In genomic region chr10:43227911-43228782, GRCh38 we compare ENCODE assay signal across 10 cellular contexts. TPM values are rescaled to one million over a fixed set of nuclear protein-coding genes. Genes with fewer than 3 reads are reported as not detected.
DNase-seq lines count a peak whose midpoint lies in the region; ATAC-seq, FAIRE-seq and TF ChIP-seq lines count a peak whose summit lies in the region.
"Had no signal": no experiment of that assay in that cellular context is flagged by ENCODE, and none has a peak within 500 bp of the region (broad histone marks: within the 10 kb centered on the region; RNA-seq: fewer than 3 reads in every experiment).

No MANE protein-coding gene starts in this region.

- peak overlapping the region; percentile 74 to 89 (median 84) for H3K4me3 Mint-ChIP-seq in CD4-positive, alpha-beta memory T cell
- peak overlapping the region; percentile 68 for H3K4me3 Mint-ChIP-seq in T-helper 2 cell treated with Interferon-gamma antibody and Interleukin-4, amounts not matched to agents 5 μg/mL and 100 μg/mL, for 36 hours
- H3K4me3 Mint-ChIP-seq in endothelial cell (ENCODE audit: unreplicated experiment): no peak overlapping the region

- H3K36me3 Mint-ChIP-seq in CD4-positive, alpha-beta memory T cell: no peaks in the 10 kb centered on the region
- no peaks in the 10 kb centered on the region for H3K36me3 Mint-ChIP-seq in T-helper 2 cell treated with Interferon-gamma antibody and Interleukin-4, amounts not matched to agents 5 μg/mL and 100 μg/mL, for 36 hours (ENCODE audit: low read depth)
- no peaks in the 10 kb centered on the region for H3K36me3 Mint-ChIP-seq in endothelial cell (ENCODE audit: low read depth, unreplicated experiment)

- H3K4me2 ChIP-seq in OCI-LY7 (ENCODE audit: low read length): no peak overlapping the region

- no peaks in the 10 kb centered on the region for H3K36me3 ChIP-seq in CD4-positive, alpha-beta memory T cell (ENCODE audit: insufficient read depth, low read length)
- H3K36me3 ChIP-seq in pancreas (no peaks in the 10 kb centered on the region), OCI-LY7 (ENCODE audit: insufficient read depth, low read length) (no peaks in the 10 kb centered on the region)

- ATAC-seq in pancreas (no peak), GM21367 (IDR thresholded peaks at IDR 0.05; ENCODE audit: unreplicated experiment) (no peak), HG02970 (IDR thresholded peaks at IDR 0.05; ENCODE audit: low FRiP score, unreplicated experiment) (no peak)

- H3K79me2 ChIP-seq in OCI-LY7 (ENCODE audit: insufficient read depth, low read depth, low read length): no peaks in the 10 kb centered on the region

- H2AFZ ChIP-seq in OCI-LY7 (ENCODE audit: low read length): no peak overlapping the region

- intact Hi-C loops in CD4-positive, alpha-beta memory T cell (cut with micrococcal nuclease): no loop called here
- intact Hi-C loops in pancreas (cut with DNase I): no loop called here
- intact Hi-C loops in OCI-LY7 (cut with micrococcal nuclease; ENCODE audit: unreplicated experiment): no loop called here

- H3K27me3 ChIP-seq in CD4-positive, alpha-beta memory T cell (ENCODE audit: insufficient read depth, low read length): no peaks in the 10 kb centered on the region
- H3K27me3 ChIP-seq in pancreas: peaks cover 0 to 6% (median 2%) of the 10 kb centered on the region in 4 donors

- peak overlapping the region in 1 of 7 donors; percentile 36 for H3K27ac Mint-ChIP-seq in CD4-positive, alpha-beta memory T cell
- no peak overlapping the region for H3K27ac Mint-ChIP-seq in T-helper 2 cell treated with Interferon-gamma antibody and Interleukin-4, amounts not matched to agents 5 μg/mL and 100 μg/mL, for 36 hours
- no peak overlapping the region for H3K27ac Mint-ChIP-seq in endothelial cell (ENCODE audit: unreplicated experiment)

- BruUV-seq in OCI-LY7 (replicated peaks; lab: Mats Ljungman, UMichigan): no TSS peak

- no peak for DNase-seq in CD4-positive, alpha-beta memory T cell
- no peak for DNase-seq in T-helper 2 cell treated with Interferon-gamma antibody and Interleukin-4, amounts not matched to agents 5 μg/mL and 100 μg/mL, for 36 hours (ENCODE audit: low spot score)
- DNase-seq in endothelial cell (ENCODE audit: low spot score) (peak; percentile 2), pancreas (peak in 4 of 6 donors; percentile 5 to 59 (median 25)), OCI-LY7 (ENCODE audit: low spot score) (no peak), NCI-H748 treated with DMSO at 0.1 percent for 48 hours (lab: John Stamatoyannopoulos, UW) (no peak)
- DNase-seq: activated CD4-positive, CD25-positive, alpha-beta regulatory T cell; OCI-M1 had no signal

- TF ChIP-seq CTCF in endothelial cell (IDR thresholded peaks at IDR 0.05; ENCODE audit: unreplicated experiment): no peak
- no peak for TF ChIP-seq CTCF in pancreas (IDR thresholded peaks at IDR 0.05)
- TF ChIP-seq CTCF in OCI-LY7 (conservative IDR thresholded peaks at IDR 0.05; ENCODE audit: low read length): no peak

- CTCF ChIA-PET in CD4-positive, alpha-beta memory T cell (lab: Charles Lee; ENCODE audit: partially characterized antibody): no interaction called here
- CTCF ChIA-PET in OCI-LY7 (lab: Charles Lee; ENCODE audit: unreplicated experiment): no interaction called here

- no peaks in the 10 kb centered on the region for H3K9me3 ChIP-seq in CD4-positive, alpha-beta memory T cell (ENCODE audit: control insufficient read depth in 1 of 2, low read length in 2 of 2)
- H3K9me3 ChIP-seq in pancreas (no peaks in the 10 kb centered on the region), OCI-LY7 (ENCODE audit: low read length) (no peaks in the 10 kb centered on the region)

- H3K27ac ChIP-seq in CD4-positive, alpha-beta memory T cell (ENCODE audit: low read depth, low read length): no peak overlapping the region
- no peak overlapping the region for H3K27ac ChIP-seq in pancreas
- no peak overlapping the region for H3K27ac ChIP-seq in OCI-LY7 (ENCODE audit: low read depth, low read length, poor library complexity, severe bottlenecking)

- no peak for FAIRE-seq in pancreas (lab: Jason Lieb, UNC)

- POLR2A ChIA-PET in CD4-positive, alpha-beta memory T cell (lab: Charles Lee; ENCODE audit: partially characterized antibody): interaction anchor here (1.1 kb wide), 1 partner anchor 60 kb away, joined by 3 read pairs; no protein-coding TSS in a partner anchor
- POLR2A ChIA-PET in OCI-LY7 (lab: Charles Lee): no interaction called here

- no peaks in the 10 kb centered on the region for H3K9me2 ChIP-seq in OCI-LY7 (ENCODE audit: insufficient read depth, low read length)

- 64 to 68% methylated on average over 14 of the region's 14 CpGs for WGBS in pancreas, 2 donors

- H3K9me3 Mint-ChIP-seq in CD4-positive, alpha-beta memory T cell: no peaks in the 10 kb centered on the region
- H3K9me3 Mint-ChIP-seq in T-helper 2 cell treated with Interferon-gamma antibody and Interleukin-4, amounts not matched to agents 5 μg/mL and 100 μg/mL, for 36 hours: no peaks in the 10 kb centered on the region
- no peaks in the 10 kb centered on the region for H3K9me3 Mint-ChIP-seq in endothelial cell (ENCODE audit: unreplicated experiment)

- peaks cover 52% of the 10 kb centered on the region for H3K4me1 ChIP-seq in CD4-positive, alpha-beta memory T cell (ENCODE audit: insufficient read depth, low read length)
- no peaks in the 10 kb centered on the region for H3K4me1 ChIP-seq in pancreas
- peaks cover 18% of the 10 kb centered on the region for H3K4me1 ChIP-seq in OCI-LY7 (ENCODE audit: insufficient read depth, low read length, poor library complexity, severe bottlenecking)

- H3K4me3 ChIP-seq in CD4-positive, alpha-beta memory T cell (ENCODE audit: low read length in 2 of 2): peak overlapping the region in 1 of 2 donors; percentile 44
- H3K4me3 ChIP-seq in pancreas: no peak overlapping the region
- no peak overlapping the region for H3K4me3 ChIP-seq in OCI-LY7 (ENCODE audit: low read depth, low read length, poor library complexity, severe bottlenecking)

- H3K4me1 Mint-ChIP-seq in CD4-positive, alpha-beta memory T cell: peaks cover 24 to 61% (median 35%) of the 10 kb centered on the region in 4 donors
- peaks cover 15% of the 10 kb centered on the region for H3K4me1 Mint-ChIP-seq in T-helper 2 cell treated with Interferon-gamma antibody and Interleukin-4, amounts not matched to agents 5 μg/mL and 100 μg/mL, for 36 hours (ENCODE audit: low read depth)
- H3K4me1 Mint-ChIP-seq in endothelial cell (ENCODE audit: unreplicated experiment): peaks cover 3% of the 10 kb centered on the region

- no peaks in the 10 kb centered on the region for H4K20me1 ChIP-seq in OCI-LY7 (ENCODE audit: insufficient read depth, low read length)

- peaks cover 2% of the 10 kb centered on the region in 2 donors for H3K27me3 Mint-ChIP-seq in CD4-positive, alpha-beta memory T cell
- peaks cover 50% of the 10 kb centered on the region for H3K27me3 Mint-ChIP-seq in T-helper 2 cell treated with Interferon-gamma antibody and Interleukin-4, amounts not matched to agents 5 μg/mL and 100 μg/mL, for 36 hours (ENCODE audit: low read depth)
- peaks cover 24% of the 10 kb centered on the region for H3K27me3 Mint-ChIP-seq in endothelial cell (ENCODE audit: unreplicated experiment)

RNA-seq across cellular contexts. Expression of gene RASGEF1A, which starts 38.7 kb away (rescaled TPM):
- 1 to 10 TPM; 6.5 to 7.4 TPM for total RNA-seq in CD4-positive, alpha-beta memory T cell
- polyA plus RNA-seq in CD4-positive, alpha-beta memory T cell: 1 to 10 TPM; 1.3 to 3.4 TPM
- total RNA-seq in endothelial cell (ENCODE audit: unreplicated experiment): 1.3 TPM
- total RNA-seq in pancreas: 1 to 10 TPM; 1.4 to 5.1 (median 3.1) TPM
- polyA plus RNA-seq in pancreas: 1 to 10 TPM; 1.4 to 5.2 TPM
- total RNA-seq in OCI-LY7 (2014; rRNA removed; shearing (Covaris generic)): 0.06 and 0.36 TPM in 2 replicates
- 0.35 and 0.55 TPM in 2 replicates for total RNA-seq in OCI-LY7 (2022)

Comparison
In these comparisons a context has a peak if more than half of its experiments do, and no peak if none do; other contexts are left out.
1. DNase-seq: peak in endothelial cell (single experiment) and pancreas (4 of 6); none in CD4-positive, alpha-beta memory T cell (0 of 5), T-helper 2 cell treated with Interferon-gamma antibody and Interleukin-4, amounts not matched to agents 5 μg/mL and 100 μg/mL, for 36 hours (single experiment), OCI-LY7 (single experiment) and NCI-H748 treated with DMSO at 0.1 percent for 48 hours (single experiment).